ENCODE assay signal across 29 cellular contexts in genomic region chr6:95227301-95227700, GRCh38.
A peak's percentile ranks its signal among the peaks of the same experiment; 100 is the strongest.
DNase-seq lines count a peak whose midpoint lies in the region; ATAC-seq and TF ChIP-seq lines count a peak whose summit lies in the region.
"Had no signal": no experiment of that assay in that cellular context is flagged by ENCODE, and none has a peak within 500 bp of the region (broad histone marks: within the 10 kb centered on the region; RNA-seq: fewer than 3 reads in every experiment).

No MANE protein-coding gene starts in this region.

- H3K9me3 ChIP-seq in neural progenitor cell (ENCODE audit: low read depth), result no peaks in the 10 kb centered on the region
- no peaks in the 10 kb centered on the region for H3K9me3 ChIP-seq in esophagus squamous epithelium
- H3K9me3 ChIP-seq: A549, right atrium auricular region, spleen had no signal

- TF ChIP-seq POLR2A in esophagus squamous epithelium (IDR thresholded peaks at IDR 0.05), result no peak

- no peaks in the 10 kb centered on the region for H3K79me2 ChIP-seq in neural progenitor cell (ENCODE audit: low read depth)

- H3F3A ChIP-seq in neural progenitor cell (ENCODE audit: low read depth), result no peaks in the 10 kb centered on the region

- H3K9me3 Mint-ChIP-seq in neural progenitor cell, result no peaks in the 10 kb centered on the region
- H3K9me3 Mint-ChIP-seq: H9; mesothelial cell of epicardium; naive thymus-derived CD8-positive, alpha-beta T cell; type B pancreatic cell had no signal

- TF ChIP-seq CTCF in neural progenitor cell (IDR thresholded peaks at IDR 0.05) (no peak), esophagus squamous epithelium (IDR thresholded peaks at IDR 0.05) (no peak)

- peaks cover 27% of the 10 kb centered on the region for H3K27me3 ChIP-seq in neural progenitor cell
- H3K27me3 ChIP-seq in esophagus squamous epithelium, result no peaks in the 10 kb centered on the region
- H3K27me3 ChIP-seq: right atrium auricular region, spleen had no signal

- no peak overlapping the region for H3K4me2 ChIP-seq in neural progenitor cell
- H3K4me2 ChIP-seq: A549 had no signal

- intact Hi-C loops in esophagus squamous epithelium (cut with DNase I), result no loop called here

- H3K36me3 Mint-ChIP-seq in neural progenitor cell, result no peaks in the 10 kb centered on the region
- H3K36me3 Mint-ChIP-seq: activated naive CD8-positive, alpha-beta T cell; CD8-positive, alpha-beta memory T cell; mesothelial cell of epicardium; naive thymus-derived CD8-positive, alpha-beta T cell; type B pancreatic cell had no signal

- H3K27me3 Mint-ChIP-seq in neural progenitor cell (ENCODE audit: insufficient read depth, low read depth), result no peaks in the 10 kb centered on the region
- H3K27me3 Mint-ChIP-seq: activated naive CD8-positive, alpha-beta T cell; naive thymus-derived CD8-positive, alpha-beta T cell had no signal

- DNase-seq in NCI-H2081 (lab: John Stamatoyannopoulos, UW) (peak; percentile 9 to 43), NCI-H2081 treated with DMSO at 0.1 percent for 48 hours (lab: John Stamatoyannopoulos, UW) (no peak), NCI-H1436 (lab: John Stamatoyannopoulos, UW) (peak; percentile 10), NCI-H748 (lab: John Stamatoyannopoulos, UW; ENCODE audit: unreplicated experiment) (peak; percentile 63), neural progenitor cell (ENCODE audit: low spot score) (no peak), esophagus squamous epithelium (lab: John Stamatoyannopoulos, UW) (no peak)
- no peak for DNase-seq in stimulated activated CD4-positive, alpha-beta T cell treated with anti-CD3 and anti-CD28 coated beads, Interleukin-4, amount 100 ng/mL, for 24 hours
- DNase-seq: activated CD4-positive, alpha-beta T cell treated with anti-CD3 and anti-CD28 coated beads for 36 hours; activated CD8-positive, alpha-beta T cell treated with anti-CD3 and anti-CD28 coated beads, Interleukin-2, amount 10 ng/mL, durations not matched to agents 7 days and 5 days; activated T-cell treated with anti-CD3 and anti-CD28 coated beads for 4 hours; anterior cingulate cortex; CD8-positive, alpha-beta memory T cell; effector memory CD4-positive, alpha-beta T cell; GF-D8; H9; kidney; naive thymus-derived CD8-positive, alpha-beta T cell; NCI-H187; NCI-H510A; spleen; T-helper 1 cell had no signal

- H3K4me3 Mint-ChIP-seq in neural progenitor cell, result no peak overlapping the region
- H3K4me3 Mint-ChIP-seq: activated CD4-positive, alpha-beta T cell treated with anti-CD3 and anti-CD28 coated beads for 36 hours; activated CD8-positive, alpha-beta T cell treated with anti-CD3 and anti-CD28 coated beads, Interleukin-2, amount 10 ng/mL, durations not matched to agents 7 days and 5 days; activated naive CD8-positive, alpha-beta T cell; CD8-positive, alpha-beta memory T cell; H9; mesothelial cell of epicardium; naive thymus-derived CD8-positive, alpha-beta T cell; type B pancreatic cell had no signal

- no peak for ATAC-seq in HG03196 (IDR thresholded peaks at IDR 0.05; ENCODE audit: unreplicated experiment)
- ATAC-seq: A549; activated CD4-positive, alpha-beta T cell treated with anti-CD3 and anti-CD28 coated beads for 36 hours; activated CD8-positive, alpha-beta T cell treated with anti-CD3 and anti-CD28 coated beads, Interleukin-2, amount 10 ng/mL, durations not matched to agents 7 days and 5 days; naive thymus-derived CD8-positive, alpha-beta T cell had no signal

- H3K9ac ChIP-seq in neural progenitor cell, result no peak overlapping the region

- no peaks in the 10 kb centered on the region for H4K20me1 ChIP-seq in neural progenitor cell (ENCODE audit: low read depth)

- H2AFZ ChIP-seq in neural progenitor cell (replicated peaks), result no peak overlapping the region

- H3K4me1 Mint-ChIP-seq in neural progenitor cell, result peaks cover 22% of the 10 kb centered on the region
- H3K4me1 Mint-ChIP-seq: activated CD4-positive, alpha-beta T cell treated with anti-CD3 and anti-CD28 coated beads for 36 hours; CD8-positive, alpha-beta memory T cell; naive thymus-derived CD8-positive, alpha-beta T cell had no signal

- H3K36me3 ChIP-seq in neural progenitor cell (no peaks in the 10 kb centered on the region), esophagus squamous epithelium (no peaks in the 10 kb centered on the region)
- H3K36me3 ChIP-seq: cardiac muscle cell, right atrium auricular region, spleen had no signal

- 46 to 49% methylated on average over 5 of the region's 5 CpGs for WGBS in esophagus squamous epithelium, 2 donors

- H3K4me1 ChIP-seq in neural progenitor cell (peaks cover 13% of the 10 kb centered on the region), esophagus squamous epithelium (no peaks in the 10 kb centered on the region)
- H3K4me1 ChIP-seq: A549, right atrium auricular region, spleen had no signal

- H3K4me3 ChIP-seq in neural progenitor cell, result no peak overlapping the region
- no peak overlapping the region for H3K4me3 ChIP-seq in esophagus squamous epithelium
- H3K4me3 ChIP-seq: A549, cardiac muscle cell, coronary artery, right atrium auricular region, spleen had no signal

- no peak overlapping the region for H3K27ac ChIP-seq in neural progenitor cell
- H3K27ac ChIP-seq in esophagus squamous epithelium, result no peak overlapping the region
- H3K27ac ChIP-seq: A549, cardiac muscle cell, coronary artery, right atrium auricular region, spleen had no signal

- H3K27ac Mint-ChIP-seq in neural progenitor cell, result peak overlapping the region; percentile 21
- H3K27ac Mint-ChIP-seq: activated CD4-positive, alpha-beta T cell treated with anti-CD3 and anti-CD28 coated beads for 36 hours; activated CD8-positive, alpha-beta T cell treated with anti-CD3 and anti-CD28 coated beads, Interleukin-2, amount 10 ng/mL, durations not matched to agents 7 days and 5 days; activated naive CD8-positive, alpha-beta T cell; CD8-positive, alpha-beta memory T cell; H9; mesothelial cell of epicardium; naive thymus-derived CD8-positive, alpha-beta T cell; type B pancreatic cell had no signal

Comparison
In these comparisons a context has a peak if more than half of its experiments do, and no peak if none do; other contexts are left out.
1. DNase-seq: peak in NCI-H2081 (2 of 2), NCI-H1436 (single experiment) and NCI-H748 (single experiment); none in NCI-H2081 treated with DMSO at 0.1 percent for 48 hours (single experiment), neural progenitor cell (single experiment), esophagus squamous epithelium (single experiment) and stimulated activated CD4-positive, alpha-beta T cell treated with anti-CD3 and anti-CD28 coated beads, Interleukin-4, amount 100 ng/mL, for 24 hours (single experiment).